ENCODE assay signal across 10 cellular contexts in the genomic region with DNA sequence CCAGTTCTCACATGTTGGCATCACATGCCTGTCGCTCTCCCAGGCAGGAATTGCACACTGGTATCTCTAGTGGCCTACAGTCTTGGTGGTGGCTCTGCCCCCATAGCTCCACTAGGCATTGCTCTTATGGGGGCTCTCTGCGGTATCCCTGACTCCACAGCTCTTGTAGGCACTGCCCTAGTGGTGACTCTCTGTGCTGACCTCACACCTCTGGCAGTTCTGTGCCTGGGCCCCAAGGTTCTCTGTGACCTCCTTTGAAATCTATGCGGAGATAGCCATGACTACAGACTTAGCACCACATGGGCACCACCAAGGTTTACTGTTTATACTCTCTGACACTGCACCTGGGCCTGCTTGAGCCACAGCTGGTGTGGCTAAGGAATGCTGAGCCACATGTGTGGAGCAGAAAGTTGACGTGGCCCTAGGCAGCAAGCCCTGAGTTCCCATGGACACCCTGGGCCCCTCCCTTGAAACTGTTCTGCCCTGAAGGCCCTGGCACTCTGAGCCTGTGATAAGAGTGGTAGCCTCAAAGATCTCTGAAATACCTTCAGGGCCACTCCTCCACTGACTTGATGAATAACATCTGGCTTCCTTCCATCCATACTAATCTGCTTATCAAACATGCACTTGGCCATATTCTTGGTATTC. TPM values are rescaled to one million over a fixed set of nuclear protein-coding genes. Genes with fewer than 3 reads are reported as not detected.
DNase-seq lines count a peak whose midpoint lies in the region; ATAC-seq lines count a peak whose summit lies in the region.
"Had no signal": no experiment of that assay in that cellular context is flagged by ENCODE, and none has a peak within 500 bp of the region (broad histone marks: within the 10 kb centered on the region; RNA-seq: fewer than 3 reads in every experiment).

No MANE protein-coding gene starts in this region.

- POLR2A ChIA-PET in naive thymus-derived CD8-positive, alpha-beta T cell (lab: Charles Lee): no interaction called here

- H3K4me3 ChIP-seq in subcutaneous abdominal adipose tissue (ENCODE audit: low read depth in 1 of 5, low read length in 5 of 5): no peak overlapping the region

- H3K9ac ChIP-seq in subcutaneous abdominal adipose tissue (ENCODE audit: low read length in 5 of 5): peak overlapping the region in 1 of 5 donors; percentile 32

- H3K36me3 Mint-ChIP-seq in naive thymus-derived CD8-positive, alpha-beta T cell: no peaks in the 10 kb centered on the region

- no peaks in the 10 kb centered on the region for H3K9me3 ChIP-seq in subcutaneous abdominal adipose tissue (ENCODE audit: control insufficient read depth in 5 of 5, low read length in 5 of 5)

- H3K4me1 ChIP-seq in subcutaneous abdominal adipose tissue (ENCODE audit: control insufficient read depth in 5 of 5, insufficient read depth in 5 of 5, low read length in 5 of 5): peaks cover 0 to 15% (median 13%) of the 10 kb centered on the region in 5 donors

- ATAC-seq in left colon: peak; percentile 92
- no peak for ATAC-seq in GM18907 (IDR thresholded peaks at IDR 0.05; ENCODE audit: unreplicated experiment)
- ATAC-seq in GM18517 (IDR thresholded peaks at IDR 0.05; ENCODE audit: unreplicated experiment): no peak
- no peak for ATAC-seq in naive thymus-derived CD8-positive, alpha-beta T cell

- DNase-seq in LoVo (ENCODE audit: low spot score) (peak; percentile 78), caudate nucleus (lab: John Stamatoyannopoulos, UW) (no peak), left colon (peak; percentile 28 to 62)
- no peak for DNase-seq in naive thymus-derived CD8-positive, alpha-beta T cell
- no peak for DNase-seq in activated CD4-positive, alpha-beta T cell treated with anti-CD3 and anti-CD28 coated beads for 4 hours
- DNase-seq: activated gamma-delta T cell treated with Interleukin-2 at 50 U/mL for 16 hours, NCI-H1436 had no signal

- H3K36me3 ChIP-seq in subcutaneous abdominal adipose tissue (ENCODE audit: control insufficient read depth in 5 of 5, insufficient read depth in 5 of 5, low read length in 5 of 5): no peaks in the 10 kb centered on the region

- H3K4me1 Mint-ChIP-seq in naive thymus-derived CD8-positive, alpha-beta T cell: peaks cover 0 to 3% (median 0%) of the 10 kb centered on the region in 4 donors

- intact Hi-C loops in left colon (cut with DNase I, micrococcal nuclease): loop anchor here (5.0 to 10.0 kb wide), 2 partner anchors 387 to 389 kb away; no protein-coding TSS in a partner anchor

- H3K27ac Mint-ChIP-seq in naive thymus-derived CD8-positive, alpha-beta T cell: no peak overlapping the region

- H3K9me3 Mint-ChIP-seq in naive thymus-derived CD8-positive, alpha-beta T cell: no peaks in the 10 kb centered on the region

- H3K4me3 Mint-ChIP-seq in naive thymus-derived CD8-positive, alpha-beta T cell: no peak overlapping the region

- peak overlapping the region; percentile 85 for H3K27ac ChIP-seq in caudate nucleus (ENCODE audit: low read depth, low read length)
- peak overlapping the region; percentile 6 for H3K27ac ChIP-seq in subcutaneous abdominal adipose tissue (ENCODE audit: low read depth, low read length)

- H3K27me3 Mint-ChIP-seq in naive thymus-derived CD8-positive, alpha-beta T cell: no peaks in the 10 kb centered on the region

- no peaks in the 10 kb centered on the region for H3K27me3 ChIP-seq in subcutaneous abdominal adipose tissue (ENCODE audit: control insufficient read depth in 5 of 5, insufficient read depth in 4 of 5, low read length in 5 of 5)

RNA-seq across cellular contexts. Expression of gene SLC9B1, which starts 8.0 kb away (rescaled TPM):
- under 1 TPM; 0.39 to 0.46 TPM for total RNA-seq in left colon
- total RNA-seq in naive thymus-derived CD8-positive, alpha-beta T cell: 1 to 10 TPM; 6.4 to 7.3 TPM
- 1 to 10 TPM; 1.7 to 3.7 (median 1.9) TPM for polyA plus RNA-seq in naive thymus-derived CD8-positive, alpha-beta T cell

Comparison
In these comparisons a context has a peak if more than half of its experiments do, and no peak if none do; other contexts are left out.
1. DNase-seq: peak in LoVo (single experiment) and left colon (2 of 2); none in caudate nucleus (0 of 61), naive thymus-derived CD8-positive, alpha-beta T cell (0 of 10) and activated CD4-positive, alpha-beta T cell treated with anti-CD3 and anti-CD28 coated beads for 4 hours (0 of 2).
2. RNA of gene SLC9B1, which starts 8.0 kb away (total RNA-seq): 6.4 to 7.3 TPM in naive thymus-derived CD8-positive, alpha-beta T cell; 0.39 to 0.46 TPM in left colon; every median in the first group is over 4 times any median in the second.